In genomic region chr12:52157566-52158150, GRCh38 we compare ENCODE assay signal across 2 cellular contexts.
TF ChIP-seq lines count a peak whose summit lies in the region.

No MANE protein-coding gene starts in this region.

TF ChIP-seq in HCT116, 20 proteins besides CTCF, POLR2A, EP300 and RAD21:
- no peak for TF ChIP-seq EZH2phosphoT487 (IDR thresholded peaks at IDR 0.05; ENCODE audit: borderline replicate concordance)
- no peak for TF ChIP-seq TCF7L2 (IDR thresholded peaks at IDR 0.05; ENCODE audit: borderline replicate concordance, extremely low read depth, insufficient read depth, insufficient read length)
- no peak for TF ChIP-seq SP1 (IDR thresholded peaks at IDR 0.05; ENCODE audit: low read depth)
- TF ChIP-seq YY1 (IDR thresholded peaks at IDR 0.05; ENCODE audit: extremely low read depth, insufficient replicate concordance, low read depth, low read length): no peak
- no peak for TF ChIP-seq CBX3 (IDR thresholded peaks at IDR 0.05; ENCODE audit: low read depth)
- TF ChIP-seq, protein P1, sequence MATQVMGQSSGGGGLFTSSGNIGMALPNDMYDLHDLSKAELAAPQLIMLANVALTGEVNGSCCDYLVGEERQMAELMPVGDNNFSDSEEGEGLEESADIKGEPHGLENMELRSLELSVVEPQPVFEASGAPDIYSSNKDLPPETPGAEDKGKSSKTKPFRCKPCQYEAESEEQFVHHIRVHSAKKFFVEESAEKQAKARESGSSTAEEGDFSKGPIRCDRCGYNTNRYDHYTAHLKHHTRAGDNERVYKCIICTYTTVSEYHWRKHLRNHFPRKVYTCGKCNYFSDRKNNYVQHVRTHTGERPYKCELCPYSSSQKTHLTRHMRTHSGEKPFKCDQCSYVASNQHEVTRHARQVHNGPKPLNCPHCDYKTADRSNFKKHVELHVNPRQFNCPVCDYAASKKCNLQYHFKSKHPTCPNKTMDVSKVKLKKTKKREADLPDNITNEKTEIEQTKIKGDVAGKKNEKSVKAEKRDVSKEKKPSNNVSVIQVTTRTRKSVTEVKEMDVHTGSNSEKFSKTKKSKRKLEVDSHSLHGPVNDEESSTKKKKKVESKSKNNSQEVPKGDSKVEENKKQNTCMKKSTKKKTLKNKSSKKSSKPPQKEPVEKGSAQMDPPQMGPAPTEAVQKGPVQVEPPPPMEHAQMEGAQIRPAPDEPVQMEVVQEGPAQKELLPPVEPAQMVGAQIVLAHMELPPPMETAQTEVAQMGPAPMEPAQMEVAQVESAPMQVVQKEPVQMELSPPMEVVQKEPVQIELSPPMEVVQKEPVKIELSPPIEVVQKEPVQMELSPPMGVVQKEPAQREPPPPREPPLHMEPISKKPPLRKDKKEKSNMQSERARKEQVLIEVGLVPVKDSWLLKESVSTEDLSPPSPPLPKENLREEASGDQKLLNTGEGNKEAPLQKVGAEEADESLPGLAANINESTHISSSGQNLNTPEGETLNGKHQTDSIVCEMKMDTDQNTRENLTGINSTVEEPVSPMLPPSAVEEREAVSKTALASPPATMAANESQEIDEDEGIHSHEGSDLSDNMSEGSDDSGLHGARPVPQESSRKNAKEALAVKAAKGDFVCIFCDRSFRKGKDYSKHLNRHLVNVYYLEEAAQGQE (IDR thresholded peaks at IDR 0.05; ENCODE audit: low read depth): no peak

TF ChIP-seq in H1, 55 proteins besides CTCF, POLR2A, EP300 and RAD21:
- TF ChIP-seq SIN3A (conservative IDR thresholded peaks at IDR 0.05 in 1 of 2, IDR thresholded peaks at IDR 0.05 in 1 of 2; ENCODE audit: low read depth in 1 of 2, low read length in 2 of 2) (no peak), JUND (IDR thresholded peaks at IDR 0.05; ENCODE audit: low read length) (no peak), CEBPB (IDR thresholded peaks at IDR 0.05; ENCODE audit: low read depth, low read length) (no peak), E2F6 (IDR thresholded peaks at IDR 0.05) (no peak), SUZ12 (IDR thresholded peaks at IDR 0.05; ENCODE audit: low read length) (no peak), EGR1 (IDR thresholded peaks at IDR 0.05; ENCODE audit: borderline replicate concordance, low read depth, low read length) (no peak), HDAC2 (IDR thresholded peaks at IDR 0.05; ENCODE audit: borderline replicate concordance in 1 of 2, low read depth in 2 of 2, low read length in 2 of 2) (no peak), USF2 (IDR thresholded peaks at IDR 0.05; ENCODE audit: low read length) (no peak), KDM5A (IDR thresholded peaks at IDR 0.05; ENCODE audit: low read length) (no peak), ASH2L (IDR thresholded peaks at IDR 0.05; ENCODE audit: low read length) (no peak), CBX8 (IDR thresholded peaks at IDR 0.05; ENCODE audit: borderline replicate concordance, low read depth, low read length) (no peak), NANOG (IDR thresholded peaks at IDR 0.05; ENCODE audit: insufficient read depth, low read depth, low read length, poor library complexity, severe bottlenecking) (no peak), SIRT6 (IDR thresholded peaks at IDR 0.05; ENCODE audit: low read length) (no peak), CREB1 (IDR thresholded peaks at IDR 0.05) (no peak), HDAC6 (IDR thresholded peaks at IDR 0.05; ENCODE audit: low read depth, low read length) (no peak), RNF2 (IDR thresholded peaks at IDR 0.05; ENCODE audit: borderline replicate concordance, low read depth, low read length, missing control alignments, poor library complexity, severe bottlenecking) (no peak), RBBP5 (IDR thresholded peaks at IDR 0.05; ENCODE audit: borderline replicate concordance, low read depth, low read length) (no peak)
TF ChIP-seq in H1: peak in this region for 0.
